ENCODE assay signal across 8 cellular contexts in genomic region chr2:100242891-100243670, GRCh38.
DNase-seq lines count a peak whose midpoint lies in the region; ATAC-seq and TF ChIP-seq lines count a peak whose summit lies in the region.

No MANE protein-coding gene starts in this region.

- H3K27ac ChIP-seq in Peyer's patch (no peak overlapping the region), heart right ventricle (peak overlapping the region in 1 of 10 donors; percentile 60)

- WGBS in heart right ventricle, 2 donors: 46 to 52% methylated on average over 6 of the region's 6 CpGs

- no peaks in the 10 kb centered on the region for H3K9me3 ChIP-seq in Peyer's patch
- H3K9me3 ChIP-seq in adipocyte (ENCODE audit: control insufficient read depth, low read length): no peaks in the 10 kb centered on the region
- no peaks in the 10 kb centered on the region for H3K9me3 ChIP-seq in heart right ventricle

- TF ChIP-seq CTCF in Peyer's patch (IDR thresholded peaks at IDR 0.05): peak; percentile 36 to 88 (median 74)
- peak; percentile 52 to 88 (median 80) for TF ChIP-seq CTCF in heart right ventricle (IDR thresholded peaks at IDR 0.05)

- peak in 1 of 2 donors; percentile 12 for TF ChIP-seq POLR2A in Peyer's patch (IDR thresholded peaks at IDR 0.05)

- no peak overlapping the region for H3K9ac ChIP-seq in adipocyte (ENCODE audit: low read length)

- H3K27me3 ChIP-seq in Peyer's patch (no peaks in the 10 kb centered on the region), adipocyte (replicated peaks; ENCODE audit: control insufficient read depth, insufficient read depth, low read length) (peaks cover 23% of the 10 kb centered on the region), heart right ventricle (peaks cover 0 to 5% (median 0%) of the 10 kb centered on the region in 7 donors)

- intact Hi-C loops in heart right ventricle (cut with DNase I): loop anchor here (1.0 to 10.0 kb wide), 17 partner anchors 66 to 686 kb away; no protein-coding TSS in a partner anchor

- no peak overlapping the region for H3K4me3 ChIP-seq in Peyer's patch
- H3K4me3 ChIP-seq in adipocyte (ENCODE audit: low read length): no peak overlapping the region
- H3K4me3 ChIP-seq in heart right ventricle: no peak overlapping the region

- DNase-seq in NCI-H446 (lab: John Stamatoyannopoulos, UW) (peak; percentile 55), NCI-H446 treated with DMSO at 0.1 percent for 48 hours (lab: John Stamatoyannopoulos, UW) (no peak), Peyer's patch (peak; percentile 75 to 88 (median 80)), adipocyte (ENCODE audit: low read depth) (peak; percentile 88), heart right ventricle (peak; percentile 69 to 75), putamen (ENCODE audit: low spot score) (peak; percentile 29)

- H3K36me3 ChIP-seq in Peyer's patch: no peaks in the 10 kb centered on the region
- H3K36me3 ChIP-seq in adipocyte (ENCODE audit: control insufficient read depth, insufficient read depth, low read length, severe bottlenecking): no peaks in the 10 kb centered on the region
- H3K36me3 ChIP-seq in heart right ventricle: no peaks in the 10 kb centered on the region

- H3K4me1 ChIP-seq in Peyer's patch (peaks cover 0 to 11% (median 5%) of the 10 kb centered on the region in 4 donors), adipocyte (ENCODE audit: control insufficient read depth, insufficient read depth, low read length) (no peaks in the 10 kb centered on the region), heart right ventricle (peaks cover 0 to 12% (median 5%) of the 10 kb centered on the region in 9 donors)

- ATAC-seq in HG03432 (IDR thresholded peaks at IDR 0.05; ENCODE audit: unreplicated experiment): peak; percentile 39
- peak; percentile 67 to 87 (median 82) for ATAC-seq in heart right ventricle
- ATAC-seq in GM18873 (IDR thresholded peaks at IDR 0.05; ENCODE audit: low FRiP score, unreplicated experiment): no peak
